8 cellular contexts compared by ENCODE assay signal in the genomic region with DNA sequence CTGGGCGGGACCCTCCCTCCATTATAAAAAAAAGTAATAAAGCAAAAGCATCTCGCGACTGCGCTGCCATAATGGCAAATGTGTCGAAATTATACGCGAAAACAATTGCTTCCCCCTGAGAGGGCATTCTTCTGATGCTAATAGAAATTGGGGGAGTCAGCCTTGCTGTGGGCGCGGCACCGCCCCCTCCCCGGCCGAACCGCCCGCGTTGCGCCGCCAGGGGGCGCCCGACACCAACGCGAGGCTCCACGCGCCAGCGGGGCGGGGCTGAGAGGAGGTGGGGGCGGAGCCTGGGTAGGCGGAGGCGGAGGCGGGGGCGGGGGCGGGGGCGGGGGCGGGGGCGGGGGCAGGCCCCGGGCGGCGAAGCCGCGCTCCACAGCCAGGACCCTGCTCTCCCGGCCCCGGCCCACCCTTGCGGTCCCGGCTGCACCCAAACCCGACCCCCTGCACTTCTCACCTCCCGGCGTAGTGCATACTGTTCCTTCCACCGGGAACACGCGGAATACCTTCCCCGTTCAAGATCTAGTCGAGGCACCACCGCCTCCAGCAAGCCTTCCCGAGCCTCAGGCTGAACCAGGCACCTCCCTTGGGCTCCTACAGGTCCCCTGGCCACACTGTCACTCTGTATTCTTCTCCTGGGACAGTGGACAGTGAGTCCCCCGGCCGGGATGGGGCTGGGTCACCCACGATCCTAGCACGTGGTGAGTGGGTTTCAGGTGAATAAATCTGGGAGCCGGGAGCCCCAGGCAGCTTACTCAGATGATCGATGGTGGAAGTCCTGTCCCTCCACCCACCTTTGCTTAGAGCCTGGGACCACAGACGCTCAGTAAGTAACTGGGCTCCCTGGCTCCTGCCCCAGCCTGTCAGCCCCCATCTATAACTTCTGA. TPM values are rescaled to one million over a fixed set of nuclear protein-coding genes. Genes with fewer than 3 reads are reported as not detected.
DNase-seq lines count a peak whose midpoint lies in the region; ATAC-seq, FAIRE-seq and TF ChIP-seq lines count a peak whose summit lies in the region.

No MANE protein-coding gene starts in this region.

- intact Hi-C loops in heart left ventricle (cut with DNase I), result loop anchor here (1.0 to 10.0 kb wide), 9 partner anchors 46 to 286 kb away; no protein-coding TSS in a partner anchor

- H3K27ac ChIP-seq in A549 (peak overlapping the region; percentile 82 to 87), heart left ventricle (peak overlapping the region in 6 of 12 donors; percentile 5 to 37 (median 22)), parathyroid adenoma (no peak overlapping the region), tibial nerve (peak overlapping the region in 2 of 4 donors; percentile 64 to 65)

- no peak for TF ChIP-seq EP300 in A549 (IDR thresholded peaks at IDR 0.05)
- no peak for TF ChIP-seq EP300 in tibial nerve (IDR thresholded peaks at IDR 0.05)

- no peaks in the 10 kb centered on the region for H3K9me3 ChIP-seq in A549
- H3K9me3 ChIP-seq in heart left ventricle, result no peaks in the 10 kb centered on the region
- H3K9me3 ChIP-seq in parathyroid adenoma (ENCODE audit: control insufficient read depth, low read length), result no peaks in the 10 kb centered on the region
- H3K9me3 ChIP-seq in tibial nerve, result no peaks in the 10 kb centered on the region

- H3K4me2 ChIP-seq in A549 (peak overlapping the region; percentile 94), parathyroid adenoma (ENCODE audit: low read length) (peak overlapping the region; percentile 84)

- no peak overlapping the region for H3K9ac ChIP-seq in parathyroid adenoma

- POLR2A ChIA-PET in A549 (lab: Yijun Ruan, JAX), result no interaction called here

- H2AFZ ChIP-seq in parathyroid adenoma, result peak overlapping the region; percentile 84

- ATAC-seq in A549 (peak; percentile 57 to 84), GM18502 (IDR thresholded peaks at IDR 0.05; ENCODE audit: poor library complexity, unreplicated experiment) (peak; percentile 82), heart left ventricle (peak; percentile 23 to 88 (median 76))

- H3K79me2 ChIP-seq in parathyroid adenoma, result no peaks in the 10 kb centered on the region

- no peak for FAIRE-seq in A549 (lab: Jason Lieb, UNC)

- H3K4me3 ChIP-seq in A549 (peak overlapping the region; percentile 66), heart left ventricle (peak overlapping the region; percentile 33 to 69 (median 56)), parathyroid adenoma (ENCODE audit: low read depth, low read length) (peak overlapping the region; percentile 63), tibial nerve (peak overlapping the region; percentile 34 to 68 (median 42))

- peaks cover 4% of the 10 kb centered on the region; the same call in 2 of the 3 replicates for H3K4me1 ChIP-seq in A549
- peaks cover 0 to 37% (median 23%) of the 10 kb centered on the region in 12 donors for H3K4me1 ChIP-seq in heart left ventricle
- peaks cover 3% of the 10 kb centered on the region for H3K4me1 ChIP-seq in parathyroid adenoma
- peaks cover 0 to 50% (median 19%) of the 10 kb centered on the region in 4 donors for H3K4me1 ChIP-seq in tibial nerve

- TF ChIP-seq CTCF in A549 (IDR thresholded peaks at IDR 0.05), result peak; percentile 85
- TF ChIP-seq CTCF in heart left ventricle (IDR thresholded peaks at IDR 0.05), result peak; percentile 78 to 98 (median 92)
- TF ChIP-seq CTCF in parathyroid adenoma (IDR thresholded peaks at IDR 0.05), result peak; percentile 85
- TF ChIP-seq CTCF in tibial nerve (IDR thresholded peaks at IDR 0.05), result peak; percentile 88 to 99 (median 95)

- CTCF ChIA-PET in A549 (lab: Yijun Ruan, JAX), result interaction anchor here (0.7 to 2.1 kb wide), 14 partner anchors 9 to 285 kb away, joined by 3 to 5 read pairs (median 4); partner anchors contain the start of gene FAM118A

- DNase-seq in A549 (ENCODE audit: low read depth in 1 of 2, low spot score in 1 of 2) (peak; percentile 38 to 68), KG1 (lab: John Stamatoyannopoulos, UW) (peak; percentile 76), T follicular helper cell (ENCODE audit: low read depth) (peak; percentile 86), heart left ventricle (peak; percentile 84 to 95 (median 87)), tibial nerve (ENCODE audit: low spot score in 2 of 2) (peak; percentile 67 to 86)
- peak; percentile 61 for DNase-seq in activated naive CD8-positive, alpha-beta T cell treated with anti-CD3 and anti-CD28 coated beads, Interleukin-2, amount 50 U/mL, for 16 hours (ENCODE audit: low read depth, low spot score)

- H3K27me3 ChIP-seq in heart left ventricle (peaks cover 0 to 5% (median 0%) of the 10 kb centered on the region in 9 donors), parathyroid adenoma (ENCODE audit: control insufficient read depth, insufficient read depth, low read length) (no peaks in the 10 kb centered on the region), tibial nerve (no peaks in the 10 kb centered on the region)

- no peaks in the 10 kb centered on the region for H3K36me3 ChIP-seq in heart left ventricle
- H3K36me3 ChIP-seq in parathyroid adenoma (ENCODE audit: control insufficient read depth, insufficient read depth, low read length), result no peaks in the 10 kb centered on the region
- no peaks in the 10 kb centered on the region for H3K36me3 ChIP-seq in tibial nerve

- peak; percentile 72 to 94 for TF ChIP-seq RAD21 in A549 (conservative IDR thresholded peaks at IDR 0.05 in 1 of 2, IDR thresholded peaks at IDR 0.05 in 1 of 2)

- TF ChIP-seq POLR2A in A549 (IDR thresholded peaks at IDR 0.05; ENCODE audit: low read length) (peak; percentile 31; the same call in 1 of the 2 replicates), heart left ventricle (IDR thresholded peaks at IDR 0.05) (peak in 1 of 2 donors; percentile 9), tibial nerve (IDR thresholded peaks at IDR 0.05) (no peak)

- 8% methylated on average over 16 of the region's 60 CpGs for WGBS in A549 (ENCODE audit: missing lambda C conversion rate)
- 3 to 11% (median 5%) methylated on average over 15 to 54 of the region's 60 CpGs for WGBS in heart left ventricle, 4 donors
- WGBS in tibial nerve, 2 donors, result 4 to 6% methylated on average over 24 to 43 of the region's 60 CpGs

TF ChIP-seq in A549, 52 proteins besides CTCF, POLR2A, EP300 and RAD21:
- TF ChIP-seq E2F6 (IDR thresholded peaks at IDR 0.05; ENCODE audit: borderline replicate concordance, low read depth), result no peak
- no peak for TF ChIP-seq ZC3H11A (IDR thresholded peaks at IDR 0.05)
- no peak for TF ChIP-seq TP53 (CRISPR knock-in tag; IDR thresholded peaks at IDR 0.05)
- TF ChIP-seq NR3C1 (IDR thresholded peaks at IDR 0.05), result no peak
- peak; percentile 88 for TF ChIP-seq SMC3 (IDR thresholded peaks at IDR 0.05)
- TF ChIP-seq FOXS1 (CRISPR knock-in tag; IDR thresholded peaks at IDR 0.05), result no peak
- TF ChIP-seq PHF8 (IDR thresholded peaks at IDR 0.05; ENCODE audit: borderline replicate concordance, low read depth), result no peak
- TF ChIP-seq JUN (IDR thresholded peaks at IDR 0.05), result 0 out of 5 replicates have a peak, but pooled peaks of 1 of the 2 experiments have one; percentile 22
- TF ChIP-seq HOXB5 (CRISPR knock-in tag; IDR thresholded peaks at IDR 0.05), result 0 out of 2 replicates have a peak, but pooled peaks have one; percentile 25
- TF ChIP-seq MAZ (IDR thresholded peaks at IDR 0.05; ENCODE audit: borderline replicate concordance, low read depth, low read length), result 0 out of 2 replicates have a peak, but pooled peaks have one; percentile 18

RNA-seq across cellular contexts. Expression of gene UPK3A, which starts 15.5 kb away (rescaled TPM):
- polyA plus RNA-seq in A549 (2011; rRNA removed) (not detected in 2 replicates), A549 (2017; fragmentation: RNase III; extraction: RNeasy Plus Mini Kit Qiagen cat#74134 plus additional on column Dnase treatment) (not detected in 3 replicates), heart left ventricle (under 1 TPM in 1 of 2 donors, not detected in 1; 0.15 TPM)
- polyA plus RNA-seq in A549 (2012; cell fraction: cytosol; rRNA removed), result not detected in 2 replicates
- polyA plus RNA-seq in A549 (2012; cell fraction: nucleus; rRNA removed), result not detected in 2 replicates
- not detected in 2 replicates for polyA minus RNA-seq in A549 (2011; rRNA and poly(A)+ RNA removed)
- total RNA-seq in heart left ventricle (under 1 TPM in 2 of 9 donors, not detected in 7; 0.34 to 0.45 TPM), tibial nerve (not detected)

RNA-seq across cellular contexts. Expression of gene KIAA0930, which starts 28.5 kb away (rescaled TPM):
- 47.7 and 56.0 TPM in 2 replicates for polyA plus RNA-seq in A549 (2011; rRNA removed)
- polyA plus RNA-seq in A549 (2012; cell fraction: cytosol; rRNA removed), result 83.9 and 94.4 TPM in 2 replicates
- polyA plus RNA-seq in A549 (2012; cell fraction: nucleus; rRNA removed), result 226 and 234 TPM in 2 replicates
- 51.7 to 60.0 TPM (median 58.1 TPM) in 3 replicates for polyA plus RNA-seq in A549 (2017; fragmentation: RNase III; extraction: RNeasy Plus Mini Kit Qiagen cat#74134 plus additional on column Dnase treatment)
- 35.3 and 44.2 TPM in 2 replicates for polyA minus RNA-seq in A549 (2011; rRNA and poly(A)+ RNA removed)
- 10 to 100 TPM; 14.7 to 67.1 (median 18.7) TPM for total RNA-seq in heart left ventricle
- polyA plus RNA-seq in heart left ventricle, result 10 to 100 TPM in 1 of 2 donors, 1 to 10 TPM in 1; 8.5 to 25.1 TPM
- total RNA-seq in tibial nerve, result 10 to 100 TPM; 51.6 to 64.9 (median 62.0) TPM

RNA-seq across cellular contexts. Expression of gene FAM118A, which starts 40.5 kb away (rescaled TPM):
- 15.8 and 16.8 TPM in 2 replicates for polyA plus RNA-seq in A549 (2011; rRNA removed)
- 10.4 and 12.2 TPM in 2 replicates for polyA plus RNA-seq in A549 (2012; cell fraction: cytosol; rRNA removed)
- 24.0 and 27.5 TPM in 2 replicates for polyA plus RNA-seq in A549 (2012; cell fraction: nucleus; rRNA removed)
- 16.4 to 18.1 TPM (median 16.6 TPM) in 3 replicates for polyA plus RNA-seq in A549 (2017; fragmentation: RNase III; extraction: RNeasy Plus Mini Kit Qiagen cat#74134 plus additional on column Dnase treatment)
- polyA minus RNA-seq in A549 (2011; rRNA and poly(A)+ RNA removed), result 7.9 and 14.1 TPM in 2 replicates
- 10 to 100 TPM in 6 of 9 donors, 1 to 10 TPM in 3; 4.0 to 46.8 (median 15.0) TPM for total RNA-seq in heart left ventricle
- 10 to 100 TPM; 13.1 to 17.4 TPM for polyA plus RNA-seq in heart left ventricle
- total RNA-seq in tibial nerve, result 100 to 1,000 TPM in 2 of 4 donors, 10 to 100 TPM in 2; 16.8 to 171 (median 83.2) TPM
